Comparison of ENCODE assay signal across 8 cellular contexts in the genomic region with DNA sequence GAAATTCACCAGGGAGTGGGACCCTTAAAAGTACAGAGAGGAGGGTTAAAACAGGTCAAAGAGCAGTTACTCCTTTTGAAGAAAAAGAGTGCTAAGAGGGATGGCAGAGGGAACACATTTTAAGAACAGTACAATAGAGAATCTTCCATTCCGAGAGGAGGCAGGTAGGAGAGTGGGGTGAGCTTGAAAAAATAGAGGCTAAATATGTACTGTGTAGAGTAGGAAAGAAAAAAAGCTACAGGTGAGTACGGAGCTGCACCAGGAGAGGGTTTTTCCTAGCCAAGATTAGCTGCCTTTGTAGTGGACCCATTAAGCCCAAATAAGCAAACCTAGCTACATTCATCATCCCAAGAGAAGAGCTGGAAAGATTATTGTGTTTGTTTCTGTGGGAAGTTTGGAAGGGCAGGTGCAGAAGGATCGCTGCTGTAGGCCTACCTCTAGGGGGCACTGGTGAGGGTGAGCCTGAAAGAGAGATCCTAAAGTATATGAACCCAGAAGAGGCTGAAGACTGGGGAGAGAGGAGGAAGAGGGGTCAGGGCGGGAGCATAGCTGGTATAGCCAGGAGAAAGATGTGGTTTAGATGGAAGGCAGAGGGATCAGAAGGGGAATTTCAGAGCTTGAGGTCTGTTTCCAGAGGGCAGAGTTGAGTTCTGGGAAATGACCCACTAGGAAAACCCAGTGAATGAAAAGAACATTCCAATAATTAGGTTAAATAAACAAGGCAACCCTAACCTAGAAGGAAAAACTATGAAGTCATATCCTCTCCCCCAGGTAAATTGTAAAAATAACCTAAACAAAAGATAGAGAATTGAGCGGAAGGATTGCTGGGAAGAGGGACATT. TPM values are rescaled to one million over a fixed set of nuclear protein-coding genes. Genes with fewer than 3 reads are reported as not detected.
A peak's percentile ranks its signal among the peaks of the same experiment; 100 is the strongest.
DNase-seq lines count a peak whose midpoint lies in the region; ATAC-seq, FAIRE-seq and TF ChIP-seq lines count a peak whose summit lies in the region.

No MANE protein-coding gene starts in this region.

- H3F3A ChIP-seq in GM23248 (ENCODE audit: insufficient read depth): peaks cover 8% of the 10 kb centered on the region

- no peaks in the 10 kb centered on the region for H3K27me3 Mint-ChIP-seq in astrocyte (ENCODE audit: low read depth, unreplicated experiment)

- H3K4me3 Mint-ChIP-seq in astrocyte (ENCODE audit: unreplicated experiment): no peak overlapping the region

- no peaks in the 10 kb centered on the region for H4K20me1 ChIP-seq in GM23248 (ENCODE audit: insufficient read depth)
- H4K20me1 ChIP-seq in astrocyte (ENCODE audit: insufficient read depth, low read length): no peaks in the 10 kb centered on the region

- H3K27ac ChIP-seq in GM23248 (no peak overlapping the region), astrocyte (ENCODE audit: low read depth, low read length) (no peak overlapping the region), stomach (peak overlapping the region in 1 of 5 donors; percentile 7)

- no peaks in the 10 kb centered on the region for H3K9me3 Mint-ChIP-seq in astrocyte (ENCODE audit: unreplicated experiment)

- H3K27me3 ChIP-seq in GM23248 (replicated peaks; ENCODE audit: insufficient read depth) (no peaks in the 10 kb centered on the region), astrocyte (ENCODE audit: insufficient read depth, low read length) (no peaks in the 10 kb centered on the region), stomach (no peaks in the 10 kb centered on the region)

- H3K9ac ChIP-seq in GM23248 (no peak overlapping the region), astrocyte (ENCODE audit: low read length) (no peak overlapping the region)

- peaks cover 12% of the 10 kb centered on the region for H3K4me1 ChIP-seq in GM23248 (ENCODE audit: insufficient read depth)
- peaks cover 2% of the 10 kb centered on the region for H3K4me1 ChIP-seq in astrocyte (ENCODE audit: insufficient read depth, low read length)
- peaks cover 0 to 16% (median 7%) of the 10 kb centered on the region in 4 donors for H3K4me1 ChIP-seq in stomach

- H3K4me2 ChIP-seq in GM23248 (ENCODE audit: unreplicated experiment) (no peak overlapping the region), astrocyte (ENCODE audit: low read length) (no peak overlapping the region)

- H3K9me2 ChIP-seq in GM23248 (ENCODE audit: insufficient read depth): no peaks in the 10 kb centered on the region

- peaks cover 14% of the 10 kb centered on the region for H3K36me3 Mint-ChIP-seq in astrocyte (ENCODE audit: low read depth, unreplicated experiment)

- peak; percentile 40 for TF ChIP-seq CTCF in astrocyte (IDR thresholded peaks at IDR 0.05; ENCODE audit: insufficient read depth, low read depth, low read length)
- peak in 5 of 7 experiments; percentile 23 to 66 (median 48) for TF ChIP-seq CTCF in stomach (IDR thresholded peaks at IDR 0.05)

- in situ Hi-C loops in GM23248 (cut with MboI): no loop called here

- H3K79me2 ChIP-seq in GM23248 (ENCODE audit: insufficient read depth) (no peaks in the 10 kb centered on the region), astrocyte (ENCODE audit: insufficient read depth, low read length) (no peaks in the 10 kb centered on the region)

- no peak for FAIRE-seq in astrocyte (lab: Jason Lieb, UNC)

- H3K4me1 Mint-ChIP-seq in astrocyte (ENCODE audit: low read depth, unreplicated experiment): peaks cover 4% of the 10 kb centered on the region

- no peak overlapping the region for H3K4me3 ChIP-seq in GM23248
- H3K4me3 ChIP-seq in astrocyte (ENCODE audit: insufficient read depth, low read depth, low read length): no peak overlapping the region
- no peak overlapping the region for H3K4me3 ChIP-seq in stomach

- H3K36me3 ChIP-seq in GM23248 (ENCODE audit: low read depth) (no peaks in the 10 kb centered on the region), astrocyte (ENCODE audit: insufficient read depth, low read length) (peaks cover 5% of the 10 kb centered on the region), stomach (peaks cover 10 to 33% (median 27%) of the 10 kb centered on the region in 4 donors)

- no peak for TF ChIP-seq EP300 in stomach (IDR thresholded peaks at IDR 0.05)

- TF ChIP-seq POLR2A in stomach (IDR thresholded peaks at IDR 0.05): no peak

- H3K9me3 ChIP-seq in GM23248 (ENCODE audit: low read depth): no peaks in the 10 kb centered on the region
- no peaks in the 10 kb centered on the region for H3K9me3 ChIP-seq in astrocyte (ENCODE audit: insufficient read depth, low read depth, low read length)
- H3K9me3 ChIP-seq in stomach: no peaks in the 10 kb centered on the region

- intact Hi-C loops in stomach (cut with DNase I; ENCODE audit: low total_unique reads): no loop called here

- no peak overlapping the region for H3K27ac Mint-ChIP-seq in astrocyte (ENCODE audit: unreplicated experiment)

- ATAC-seq in HG02970 (IDR thresholded peaks at IDR 0.05; ENCODE audit: low FRiP score, unreplicated experiment) (no peak), GM18861 (IDR thresholded peaks at IDR 0.05; ENCODE audit: unreplicated experiment) (no peak)

- no peak overlapping the region for H2AFZ ChIP-seq in GM23248
- no peak overlapping the region for H2AFZ ChIP-seq in astrocyte (ENCODE audit: low read depth, low read length)

- DNase-seq in AG20443 (ENCODE audit: low spot score) (peak; percentile 53), GM23248 (peak; percentile 41), SK-N-DZ (ENCODE audit: low spot score) (peak; percentile 15), astrocyte (ENCODE audit: low read depth) (no peak), left kidney (ENCODE audit: low read depth, low spot score) (peak; percentile 46), stomach (peak; percentile 46)

- WGBS in GM23248 (ENCODE audit: low coverage in 1 of 2, low lambda C conversion rate in 2 of 2, missing lambda C conversion rate in 2 of 2), 2 experiments: 75 to 76% methylated on average over 5 of the region's 5 CpGs
- WGBS in stomach, 5 donors: 66 to 78% (median 74%) methylated on average over 5 of the region's 5 CpGs

RNA-seq across cellular contexts. Expression of gene HINT3, which starts 50.2 kb away (rescaled TPM):
- 20.5 and 21.8 TPM in 2 replicates for total RNA-seq in GM23248 (2014; rRNA removed; shearing (Covaris generic))
- polyA plus RNA-seq in GM23248 (2016; fragmentation: Nextera tagmentation; extraction: Ambion mirVana): 7.0 TPM in 2 replicates
- 20.8 and 20.9 TPM in 2 replicates for polyA plus RNA-seq in SK-N-DZ (2014; cell fraction: cytosol; rRNA removed)
- polyA plus RNA-seq in SK-N-DZ (2014; cell fraction: nucleus; rRNA removed): 3.4 and 5.3 TPM in 2 replicates
- total RNA-seq in astrocyte: 11.8 and 12.2 TPM in 2 replicates
- 10 to 100 TPM in 4 of 5 donors, 1 to 10 TPM in 1; 9.9 to 36.0 (median 24.3) TPM for total RNA-seq in stomach
- 10 to 100 TPM in 2 of 3 donors, 1 to 10 TPM in 1; 9.3 to 28.9 (median 17.6) TPM for polyA plus RNA-seq in stomach
